ENCODE assay signal across 14 cellular contexts in the genomic region with DNA sequence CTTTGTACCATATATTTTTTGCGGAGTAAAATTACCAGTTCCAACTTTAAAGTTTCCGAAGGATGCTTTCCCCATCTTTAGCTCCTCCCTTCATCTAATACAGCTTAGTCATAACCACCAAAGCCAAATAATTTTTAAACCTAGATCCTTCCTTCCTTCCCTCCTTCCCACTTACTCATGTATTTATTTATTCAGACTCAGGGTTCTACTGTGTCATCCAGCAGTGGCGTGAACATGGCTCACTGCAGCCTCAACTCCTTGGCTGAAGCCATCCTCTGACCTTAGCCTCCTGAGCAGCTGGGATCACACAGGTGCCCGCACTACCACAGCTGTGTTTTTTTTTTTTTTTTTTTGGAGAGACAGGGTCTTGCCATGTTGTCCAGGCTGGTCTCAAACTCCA. TPM values are rescaled to one million over a fixed set of nuclear protein-coding genes. Genes with fewer than 3 reads are reported as not detected.
A peak's percentile ranks its signal among the peaks of the same experiment; 100 is the strongest.
DNase-seq lines count a peak whose midpoint lies in the region; ATAC-seq and TF ChIP-seq lines count a peak whose summit lies in the region.
"Had no signal": no experiment of that assay in that cellular context is flagged by ENCODE, and none has a peak within 500 bp of the region (broad histone marks: within the 10 kb centered on the region; RNA-seq: fewer than 3 reads in every experiment).

No MANE protein-coding gene starts in this region.

- H3K36me3 Mint-ChIP-seq in activated naive CD8-positive, alpha-beta T cell treated with anti-CD3 and anti-CD28 coated beads, Interleukin-2, amount 50 U/mL, for 24 hours (ENCODE audit: low read depth), result peaks cover 64% of the 10 kb centered on the region
- H3K36me3 Mint-ChIP-seq in activated naive CD8-positive, alpha-beta T cell treated with anti-CD3 and anti-CD28 coated beads for 36 hours, result peaks cover 67% of the 10 kb centered on the region

- no peak for DNase-seq in activated naive CD8-positive, alpha-beta T cell treated with anti-CD3 and anti-CD28 coated beads, Interleukin-2, amount 50 U/mL, for 24 hours
- DNase-seq in activated naive CD8-positive, alpha-beta T cell treated with anti-CD3 and anti-CD28 coated beads for 36 hours, result no peak
- DNase-seq in RKO (ENCODE audit: low spot score) (peak; percentile 12), fibroblast of mammary gland (ENCODE audit: low read depth) (peak; percentile 93), thoracic aorta (ENCODE audit: low spot score) (no peak), superior temporal gyrus (ENCODE audit: extremely low spot score) (no peak)
- DNase-seq: C1 segment of cervical spinal cord, islet precursor cell, naive B cell, NCI-H1105 treated with DMSO at 0.1 percent for 48 hours, NCI-H526 had no signal

- no peaks in the 10 kb centered on the region for H3K9me3 Mint-ChIP-seq in activated naive CD8-positive, alpha-beta T cell treated with anti-CD3 and anti-CD28 coated beads, Interleukin-2, amount 50 U/mL, for 24 hours
- H3K9me3 Mint-ChIP-seq in activated naive CD8-positive, alpha-beta T cell treated with anti-CD3 and anti-CD28 coated beads for 36 hours, result peaks cover 3% of the 10 kb centered on the region
- H3K9me3 Mint-ChIP-seq: naive B cell had no signal

- H3K27ac ChIP-seq in thoracic aorta, result peak overlapping the region; percentile 25 to 38
- H3K27ac ChIP-seq: vagina had no signal

- ATAC-seq in activated naive CD8-positive, alpha-beta T cell treated with anti-CD3 and anti-CD28 coated beads, Interleukin-2, amount 50 U/mL, for 24 hours, result no peak
- ATAC-seq in thoracic aorta (ENCODE audit: insufficient number of reproducible peaks, low FRiP score, low read depth) (no peak), GM18502 (IDR thresholded peaks at IDR 0.05; ENCODE audit: poor library complexity, unreplicated experiment) (no peak), GM21381 (IDR thresholded peaks at IDR 0.05; ENCODE audit: unreplicated experiment) (no peak)

- H3K4me3 Mint-ChIP-seq in activated naive CD8-positive, alpha-beta T cell treated with anti-CD3 and anti-CD28 coated beads, Interleukin-2, amount 50 U/mL, for 24 hours, result no peak overlapping the region
- H3K4me3 Mint-ChIP-seq in activated naive CD8-positive, alpha-beta T cell treated with anti-CD3 and anti-CD28 coated beads for 36 hours, result no peak overlapping the region
- H3K4me3 Mint-ChIP-seq: naive B cell had no signal

- no peaks in the 10 kb centered on the region for H3K36me3 ChIP-seq in thoracic aorta
- H3K36me3 ChIP-seq: vagina had no signal

- H3K4me1 Mint-ChIP-seq in activated naive CD8-positive, alpha-beta T cell treated with anti-CD3 and anti-CD28 coated beads, Interleukin-2, amount 50 U/mL, for 24 hours, result peaks cover 43% of the 10 kb centered on the region
- H3K4me1 Mint-ChIP-seq in activated naive CD8-positive, alpha-beta T cell treated with anti-CD3 and anti-CD28 coated beads for 36 hours, result peaks cover 51% of the 10 kb centered on the region

- H3K4me3 ChIP-seq in fibroblast of mammary gland (ENCODE audit: control insufficient read depth, low read depth, low read length) (no peak overlapping the region), thoracic aorta (no peak overlapping the region)
- H3K4me3 ChIP-seq: vagina had no signal

- H3K4me1 ChIP-seq in thoracic aorta (ENCODE audit: control insufficient read depth in 1 of 2, low read depth in 2 of 2), result peaks cover 30 to 39% of the 10 kb centered on the region in 2 donors

- no peaks in the 10 kb centered on the region for H3K9me3 ChIP-seq in thoracic aorta
- H3K9me3 ChIP-seq: vagina had no signal

- no peak for TF ChIP-seq CTCF in fibroblast of mammary gland (conservative IDR thresholded peaks at IDR 0.05; ENCODE audit: control insufficient read depth, insufficient read depth, low read depth, low read length)
- TF ChIP-seq CTCF in thoracic aorta (IDR thresholded peaks at IDR 0.05), result no peak

- no peaks in the 10 kb centered on the region for H3K27me3 Mint-ChIP-seq in activated naive CD8-positive, alpha-beta T cell treated with anti-CD3 and anti-CD28 coated beads, Interleukin-2, amount 50 U/mL, for 24 hours
- no peaks in the 10 kb centered on the region for H3K27me3 Mint-ChIP-seq in activated naive CD8-positive, alpha-beta T cell treated with anti-CD3 and anti-CD28 coated beads for 36 hours
- H3K27me3 Mint-ChIP-seq: naive B cell had no signal

- H3K27ac Mint-ChIP-seq in activated naive CD8-positive, alpha-beta T cell treated with anti-CD3 and anti-CD28 coated beads, Interleukin-2, amount 50 U/mL, for 24 hours, result peak overlapping the region; percentile 5
- no peak overlapping the region for H3K27ac Mint-ChIP-seq in activated naive CD8-positive, alpha-beta T cell treated with anti-CD3 and anti-CD28 coated beads for 36 hours

- H3K27me3 ChIP-seq in thoracic aorta (replicated peaks; ENCODE audit: insufficient read depth), result no peaks in the 10 kb centered on the region
- H3K27me3 ChIP-seq: vagina had no signal

RNA-seq across cellular contexts. Expression of a gene that starts 4.4 kb away (rescaled TPM):
- total RNA-seq in activated naive CD8-positive, alpha-beta T cell treated with anti-CD3 and anti-CD28 coated beads for 36 hours, result 10 to 100 TPM; 56.1 to 61.5 TPM
- total RNA-seq in thoracic aorta, result 10 to 100 TPM; 30.6 to 42.3 TPM

Comparison
In these comparisons a context has a peak if more than half of its experiments do, and no peak if none do; other contexts are left out.
1. DNase-seq: peak in RKO (single experiment) and fibroblast of mammary gland (single experiment); none in activated naive CD8-positive, alpha-beta T cell treated with anti-CD3 and anti-CD28 coated beads, Interleukin-2, amount 50 U/mL, for 24 hours (single experiment), activated naive CD8-positive, alpha-beta T cell treated with anti-CD3 and anti-CD28 coated beads for 36 hours (single experiment), thoracic aorta (single experiment) and superior temporal gyrus (single experiment).